Comparison of ENCODE assay signal across 8 cellular contexts in genomic region chr7:73734619-73735525, GRCh38. TPM values are rescaled to one million over a fixed set of nuclear protein-coding genes. Genes with fewer than 3 reads are reported as not detected.
DNase-seq lines count a peak whose midpoint lies in the region; ATAC-seq and TF ChIP-seq lines count a peak whose summit lies in the region.

No MANE protein-coding gene starts in this region.

- peaks cover 17% of the 10 kb centered on the region for H3K4me1 Mint-ChIP-seq in nephron progenitor cell

- CTCF ChIA-PET in OCI-LY7 (lab: Charles Lee; ENCODE audit: unreplicated experiment): interaction anchor here (0.5 to 0.6 kb wide), 3 partner anchors 20 to 137 kb away, joined by 3 to 4 read pairs (median 3); no protein-coding TSS in a partner anchor

- H3K27ac Mint-ChIP-seq in nephron progenitor cell: no peak overlapping the region

- H3K27ac ChIP-seq in OCI-LY7 (ENCODE audit: low read depth, low read length, poor library complexity, severe bottlenecking): peak overlapping the region; percentile 44
- peak overlapping the region in 3 of 4 donors; percentile 9 to 52 (median 47) for H3K27ac ChIP-seq in esophagus muscularis mucosa (replicated peaks in 1 of 4)

- H3K4me3 ChIP-seq in Jurkat, Clone E6-1 (ENCODE audit: low read length): no peak overlapping the region
- H3K4me3 ChIP-seq in OCI-LY7 (ENCODE audit: low read depth, low read length, poor library complexity, severe bottlenecking) (no peak overlapping the region), esophagus muscularis mucosa (no peak overlapping the region)

- H3K4me2 ChIP-seq in OCI-LY7 (ENCODE audit: low read length): no peak overlapping the region

- H2AFZ ChIP-seq in OCI-LY7 (ENCODE audit: low read length): no peak overlapping the region

- intact Hi-C loops in OCI-LY7 (cut with micrococcal nuclease; ENCODE audit: unreplicated experiment) (loop anchor here (2.0 to 10.0 kb wide), 5 partner anchors 68 to 210 kb away; partner anchors contain the start of genes BAZ1B, METTL27 and VPS37D), esophagus muscularis mucosa (cut with DNase I) (no loop called here)

- DNase-seq in AG08396 (ENCODE audit: low spot score) (peak; percentile 81), OCI-LY7 (ENCODE audit: low spot score) (peak; percentile 91), esophagus muscularis mucosa (ENCODE audit: extremely low spot score) (no peak), nephron progenitor cell (peak; percentile 80), superior temporal gyrus (ENCODE audit: extremely low spot score) (peak; percentile 55)
- peak; percentile 85 for DNase-seq in Jurkat, Clone E6-1 (ENCODE audit: low read depth, low spot score)
- peak; percentile 88 for DNase-seq in activated CD8-positive, alpha-beta memory T cell treated with anti-CD3 and anti-CD28 coated beads, Interleukin-2, amount 50 U/mL, for 48 hours

- peaks cover 6% of the 10 kb centered on the region for H3K36me3 Mint-ChIP-seq in nephron progenitor cell (ENCODE audit: low read depth)

- H3K27me3 ChIP-seq in esophagus muscularis mucosa: no peaks in the 10 kb centered on the region

- no peaks in the 10 kb centered on the region for H3K9me3 ChIP-seq in OCI-LY7 (ENCODE audit: low read length)
- no peaks in the 10 kb centered on the region for H3K9me3 ChIP-seq in esophagus muscularis mucosa

- peaks cover 6% of the 10 kb centered on the region for H3K27me3 Mint-ChIP-seq in nephron progenitor cell (ENCODE audit: low read depth, poor library complexity)

- peak; percentile 30 for ATAC-seq in GM19025 (IDR thresholded peaks at IDR 0.05; ENCODE audit: low read depth, unreplicated experiment)

- H3K4me1 ChIP-seq in OCI-LY7 (ENCODE audit: insufficient read depth, low read length, poor library complexity, severe bottlenecking): peaks cover 17% of the 10 kb centered on the region
- H3K4me1 ChIP-seq in esophagus muscularis mucosa: peaks cover 17 to 33% (median 25%) of the 10 kb centered on the region in 4 donors

- POLR2A ChIA-PET in OCI-LY7 (lab: Charles Lee): interaction anchor here (0.6 kb wide), 1 partner anchor 70 kb away, joined by 5 read pairs; no protein-coding TSS in a partner anchor

- peaks cover 4% of the 10 kb centered on the region; the same call in 1 of the 2 replicates for H3K79me2 ChIP-seq in OCI-LY7 (ENCODE audit: insufficient read depth, low read depth, low read length)

- H3K9me3 Mint-ChIP-seq in nephron progenitor cell: no peaks in the 10 kb centered on the region

- no peaks in the 10 kb centered on the region for H3K9me2 ChIP-seq in OCI-LY7 (ENCODE audit: insufficient read depth, low read length)

- H4K20me1 ChIP-seq in OCI-LY7 (ENCODE audit: insufficient read depth, low read length): peaks cover 5% of the 10 kb centered on the region; the same call in 1 of the 2 replicates

- H3K4me3 Mint-ChIP-seq in nephron progenitor cell: no peak overlapping the region

- WGBS in esophagus muscularis mucosa: 62% methylated on average over 13 of the region's 16 CpGs

- TF ChIP-seq CTCF in OCI-LY7 (conservative IDR thresholded peaks at IDR 0.05; ENCODE audit: low read length): peak; percentile 91
- peak; percentile 55 to 83 (median 58) for TF ChIP-seq CTCF in esophagus muscularis mucosa (IDR thresholded peaks at IDR 0.05)
- TF ChIP-seq CTCF in nephron progenitor cell (IDR thresholded peaks at IDR 0.05): peak; percentile 82

- peaks cover 20% of the 10 kb centered on the region for H3K36me3 ChIP-seq in OCI-LY7 (ENCODE audit: insufficient read depth, low read length)
- H3K36me3 ChIP-seq in esophagus muscularis mucosa: peaks cover 0 to 23% (median 20%) of the 10 kb centered on the region in 4 donors

- TF ChIP-seq POLR2A in esophagus muscularis mucosa (IDR thresholded peaks at IDR 0.05; ENCODE audit: low read depth): no peak

- BruUV-seq in OCI-LY7 (replicated peaks; lab: Mats Ljungman, UMichigan): no TSS peak

- TF ChIP-seq EP300 in esophagus muscularis mucosa (IDR thresholded peaks at IDR 0.05): no peak

RNA-seq across cellular contexts. Expression of gene ABHD11, which starts 3.7 kb away (rescaled TPM):
- 18.0 TPM for polyA plus RNA-seq in Jurkat, Clone E6-1 (2012; ENCODE audit: insufficient read depth, insufficient read length)
- total RNA-seq in OCI-LY7 (2014; rRNA removed; shearing (Covaris generic)): 25.8 and 27.4 TPM in 2 replicates
- total RNA-seq in OCI-LY7 (2022) (27.5 and 30.5 TPM in 2 replicates), esophagus muscularis mucosa (1 to 10 TPM; 6.1 to 7.9 (median 7.2) TPM)

RNA-seq across cellular contexts. Expression of gene STX1A, which starts 15.4 kb away (rescaled TPM):
- polyA plus RNA-seq in Jurkat, Clone E6-1 (2012; ENCODE audit: insufficient read depth, insufficient read length): 5.7 TPM
- 5.3 and 11.3 TPM in 2 replicates for total RNA-seq in OCI-LY7 (2014; rRNA removed; shearing (Covaris generic))
- total RNA-seq in OCI-LY7 (2022) (5.7 TPM in 2 replicates), esophagus muscularis mucosa (10 to 100 TPM in 2 of 4 donors, 1 to 10 TPM in 2; 7.1 to 16.0 (median 9.6) TPM)

RNA-seq across cellular contexts. Expression of gene CLDN3, which starts 35.2 kb away (rescaled TPM):
- polyA plus RNA-seq in Jurkat, Clone E6-1 (2012; ENCODE audit: insufficient read depth, insufficient read length): 1.1 TPM
- total RNA-seq in OCI-LY7 (2014; rRNA removed; shearing (Covaris generic)): not detected in 2 replicates
- not detected in 2 replicates for total RNA-seq in OCI-LY7 (2022)
- total RNA-seq in esophagus muscularis mucosa: under 1 TPM in 1 of 4 donors, not detected in 3; 0.80 TPM

RNA-seq across cellular contexts. Expression of gene BUD23, which starts 51.5 kb away (rescaled TPM):
- polyA plus RNA-seq in Jurkat, Clone E6-1 (2012; ENCODE audit: insufficient read depth, insufficient read length): 181 TPM
- 58.1 and 65.0 TPM in 2 replicates for total RNA-seq in OCI-LY7 (2014; rRNA removed; shearing (Covaris generic))
- total RNA-seq in OCI-LY7 (2022): 75.8 and 91.1 TPM in 2 replicates
- 10 to 100 TPM; 43.2 to 51.5 (median 48.6) TPM for total RNA-seq in esophagus muscularis mucosa

RNA-seq across cellular contexts. Expression of gene DNAJC30, which starts 51.6 kb away (rescaled TPM):
- 6.7 TPM for polyA plus RNA-seq in Jurkat, Clone E6-1 (2012; ENCODE audit: insufficient read depth, insufficient read length)
- total RNA-seq in OCI-LY7 (2014; rRNA removed; shearing (Covaris generic)): 4.0 and 5.9 TPM in 2 replicates
- total RNA-seq in OCI-LY7 (2022) (11.8 and 13.7 TPM in 2 replicates), esophagus muscularis mucosa (1 to 10 TPM; 4.5 to 7.5 (median 5.5) TPM)
